8 cellular contexts compared by ENCODE assay signal in genomic region chrX:151746502-151746901, GRCh38. TPM values are rescaled to one million over a fixed set of nuclear protein-coding genes. Genes with fewer than 3 reads are reported as not detected.
"Had no signal": no experiment of that assay in that cellular context is flagged by ENCODE, and none has a peak within 500 bp of the region (broad histone marks: within the 10 kb centered on the region; RNA-seq: fewer than 3 reads in every experiment).

No MANE protein-coding gene starts in this region.

- H2AFZ ChIP-seq: GM23338 had no signal

- H3K4me2 ChIP-seq: GM23338 had no signal

- ATAC-seq: GM23338 had no signal

- H3K4me3 ChIP-seq: GM23338 had no signal

- FAIRE-seq: H1, H54 had no signal

- DNase-seq: HCEC 1CT, KG1 had no signal

RNA-seq across cellular contexts. Expression of gene CNGA2, which starts 12.0 kb away (rescaled TPM):
- total RNA-seq: GM23338, H1, H9, HT1080 had no signal
- polyA plus RNA-seq: GM23338, H1, IgD-negative memory B cell had no signal

RNA-seq across cellular contexts. Expression of gene FATE1, which starts 30.7 kb away (rescaled TPM):
- total RNA-seq: H1, H9, HT1080 had no signal
- polyA plus RNA-seq: GM23338, IgD-negative memory B cell had no signal

RNA-seq across cellular contexts. Expression of gene PRRG3, which starts 51.2 kb away (rescaled TPM):
- total RNA-seq: HT1080 had no signal
- polyA plus RNA-seq: IgD-negative memory B cell had no signal
